Comparison of ENCODE assay signal across 8 cellular contexts in the genomic region with DNA sequence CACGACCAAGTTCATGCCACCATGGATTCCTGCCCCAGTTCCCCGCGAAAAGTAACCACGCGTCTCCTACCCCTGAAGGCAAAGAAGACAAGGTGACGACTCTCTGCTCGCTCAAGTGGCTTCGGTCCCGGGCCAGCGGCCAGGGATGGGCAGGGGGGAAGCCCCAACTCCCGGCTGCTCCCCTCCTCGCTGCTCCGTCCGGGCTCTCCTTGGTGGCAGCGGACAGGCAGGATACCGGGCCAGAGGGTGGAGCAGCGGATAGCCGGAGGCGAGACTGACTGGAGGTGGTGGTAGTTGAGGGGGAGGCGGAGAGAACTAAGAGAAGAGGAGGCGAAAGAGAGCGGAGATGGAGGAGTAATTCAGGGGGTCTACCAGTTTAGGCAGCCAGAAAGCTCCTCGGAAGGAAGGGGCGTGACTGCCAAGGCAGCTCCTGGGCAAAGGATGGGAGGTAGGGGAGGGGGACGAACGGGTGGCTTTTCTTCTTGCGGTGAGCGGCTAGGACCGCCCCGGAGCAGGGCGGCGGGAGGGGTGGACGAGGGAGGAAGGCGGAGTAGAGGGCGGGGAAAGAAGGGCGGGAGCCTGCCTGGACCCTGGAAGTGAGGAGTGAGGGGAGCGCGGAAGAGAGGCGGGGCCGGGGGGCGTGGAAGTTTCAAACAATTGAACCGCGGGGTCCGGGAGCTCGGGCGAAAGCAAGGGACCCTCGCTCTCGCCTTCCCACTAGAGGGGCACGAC. TPM values are rescaled to one million over a fixed set of nuclear protein-coding genes. Genes with fewer than 3 reads are reported as not detected.
DNase-seq lines count a peak whose midpoint lies in the region; ATAC-seq, FAIRE-seq and TF ChIP-seq lines count a peak whose summit lies in the region.

A gene with protein sequence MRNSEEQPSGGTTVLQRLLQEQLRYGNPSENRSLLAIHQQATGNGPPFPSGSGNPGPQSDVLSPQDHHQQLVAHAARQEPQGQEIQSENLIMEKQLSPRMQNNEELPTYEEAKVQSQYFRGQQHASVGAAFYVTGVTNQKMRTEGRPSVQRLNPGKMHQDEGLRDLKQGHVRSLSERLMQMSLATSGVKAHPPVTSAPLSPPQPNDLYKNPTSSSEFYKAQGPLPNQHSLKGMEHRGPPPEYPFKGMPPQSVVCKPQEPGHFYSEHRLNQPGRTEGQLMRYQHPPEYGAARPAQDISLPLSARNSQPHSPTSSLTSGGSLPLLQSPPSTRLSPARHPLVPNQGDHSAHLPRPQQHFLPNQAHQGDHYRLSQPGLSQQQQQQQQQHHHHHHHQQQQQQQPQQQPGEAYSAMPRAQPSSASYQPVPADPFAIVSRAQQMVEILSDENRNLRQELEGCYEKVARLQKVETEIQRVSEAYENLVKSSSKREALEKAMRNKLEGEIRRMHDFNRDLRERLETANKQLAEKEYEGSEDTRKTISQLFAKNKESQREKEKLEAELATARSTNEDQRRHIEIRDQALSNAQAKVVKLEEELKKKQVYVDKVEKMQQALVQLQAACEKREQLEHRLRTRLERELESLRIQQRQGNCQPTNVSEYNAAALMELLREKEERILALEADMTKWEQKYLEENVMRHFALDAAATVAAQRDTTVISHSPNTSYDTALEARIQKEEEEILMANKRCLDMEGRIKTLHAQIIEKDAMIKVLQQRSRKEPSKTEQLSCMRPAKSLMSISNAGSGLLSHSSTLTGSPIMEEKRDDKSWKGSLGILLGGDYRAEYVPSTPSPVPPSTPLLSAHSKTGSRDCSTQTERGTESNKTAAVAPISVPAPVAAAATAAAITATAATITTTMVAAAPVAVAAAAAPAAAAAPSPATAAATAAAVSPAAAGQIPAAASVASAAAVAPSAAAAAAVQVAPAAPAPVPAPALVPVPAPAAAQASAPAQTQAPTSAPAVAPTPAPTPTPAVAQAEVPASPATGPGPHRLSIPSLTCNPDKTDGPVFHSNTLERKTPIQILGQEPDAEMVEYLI (minus strand): TSS at position 450 of the 732 bp plus-strand sequence. CDS start 17,705 bp downstream, outside the sequence.

- peak within 1 kb of the TSS; percentile 28 for H3K9ac ChIP-seq in keratinocyte (ENCODE audit: control insufficient read depth, extremely low read depth, insufficient read depth, low read length)

- peak within 1 kb of the TSS; percentile 67 for H2AFZ ChIP-seq in keratinocyte (ENCODE audit: control insufficient read depth, low read length)

- in situ Hi-C loops in GM13976 (cut with MboI; ENCODE audit: low sequenced_read_pairs, unreplicated experiment): no loop called here

- TF ChIP-seq CTCF in GM13976 (IDR thresholded peaks at IDR 0.05; ENCODE audit: borderline replicate concordance, control extremely low read depth, extremely low read depth, insufficient read depth, missing control alignments): no peak
- TF ChIP-seq CTCF in keratinocyte (optimal IDR thresholded peaks at IDR 0.05 in 1 of 3, IDR thresholded peaks at IDR 0.05 in 1 of 3, conservative IDR thresholded peaks at IDR 0.05 in 1 of 3; ENCODE audit: extremely low read depth in 1 of 3, insufficient read depth in 2 of 3, low read length in 3 of 3): no peak

- H3K4me2 ChIP-seq in keratinocyte (ENCODE audit: control insufficient read depth, extremely low read depth, insufficient read depth, low read depth, low read length): peak within 1 kb of the TSS; percentile 72

- peaks cover 10% of the 10 kb centered on the region for H3K27me3 ChIP-seq in keratinocyte (ENCODE audit: control insufficient read depth, extremely low read depth, insufficient read depth, low read length)

- H3K4me3 ChIP-seq in keratinocyte (ENCODE audit: control insufficient read depth in 2 of 3, extremely low read depth in 1 of 3, insufficient read depth in 2 of 3, low read depth in 1 of 3, low read length in 3 of 3): peak within 1 kb of the TSS; percentile 64 to 68 (median 65)

- H3K4me1 ChIP-seq in keratinocyte (ENCODE audit: control insufficient read depth, extremely low read depth, insufficient read depth, low read length): no peaks in the 10 kb centered on the region

- no peaks in the 10 kb centered on the region for H3K79me2 ChIP-seq in keratinocyte (ENCODE audit: control insufficient read depth, insufficient read depth, low read length)

- H3K9me3 ChIP-seq in keratinocyte (ENCODE audit: control insufficient read depth, low read depth, low read length): no peaks in the 10 kb centered on the region

- H3K9me1 ChIP-seq in keratinocyte (ENCODE audit: control insufficient read depth, extremely low read depth, insufficient read depth, low read length): no peaks in the 10 kb centered on the region

- peak; percentile 74 for ATAC-seq in HG02798 (IDR thresholded peaks at IDR 0.05; ENCODE audit: poor library complexity, unreplicated experiment)

- peak; percentile 64 for DNase-seq in GM13976 (ENCODE audit: low spot score)
- DNase-seq in NCI-H1694 (lab: John Stamatoyannopoulos, UW): peak; percentile 79
- DNase-seq in activated CD4-positive, CD25-positive, alpha-beta regulatory T cell (lab: John Stamatoyannopoulos, UW): peak; percentile 5 to 12 (median 6)
- peak; percentile 41 for DNase-seq in central memory CD4-positive, alpha-beta T cell
- DNase-seq in keratinocyte (ENCODE audit: low read depth, low spot score): no peak
- DNase-seq in stimulated activated CD4-positive, alpha-beta T cell treated with anti-CD3 and anti-CD28 coated beads, Interleukin-12 subunit alpha, Interleukin-12 subunit beta, amount 100 ng/mL, for 4 hours: peak; percentile 48
- DNase-seq in HPDE6-E6E7 (ENCODE audit: extremely low spot score): no peak

- no peaks in the 10 kb centered on the region for H3K36me3 ChIP-seq in keratinocyte (ENCODE audit: control insufficient read depth in 2 of 2, extremely low read depth in 1 of 2, insufficient read depth in 2 of 2, low read length in 2 of 2)

- dilution Hi-C loops in keratinocyte (cut with MboI; ENCODE audit: extremely low pct_ligation_motif_present, low sequenced_read_pairs): no loop called here

- FAIRE-seq in keratinocyte (lab: Jason Lieb, UNC): no peak

- H3K27ac ChIP-seq in keratinocyte (ENCODE audit: control insufficient read depth, insufficient read depth, low read length): no peak within 1 kb of the TSS

- no peaks in the 10 kb centered on the region for H4K20me1 ChIP-seq in keratinocyte (ENCODE audit: control insufficient read depth, extremely low read depth, insufficient read depth, low read length)

RNA-seq across cellular contexts. Expression of the gene that starts here (rescaled TPM):
- polyA plus RNA-seq in keratinocyte: 0.21 to 1.4 TPM (median 0.33 TPM) in 3 replicates
- polyA plus RNA-seq in keratinocyte (2011; ENCODE audit: low read depth): 1.1 TPM
- polyA plus RNA-seq in keratinocyte (2011; cell fraction: cytosol; rRNA removed): 0.41 and 0.47 TPM in 2 replicates
- 1.1 and 1.2 TPM in 2 replicates for polyA plus RNA-seq in keratinocyte (2011; cell fraction: nucleus; rRNA removed)
- 0.25 and 1.4 TPM in 2 replicates for polyA plus RNA-seq in keratinocyte (2012; ENCODE audit: low replicate concordance)
- 0.79 to 2.4 TPM (median 1.1 TPM) in 3 replicates for polyA minus RNA-seq in keratinocyte
- polyA minus RNA-seq in keratinocyte (2011; cell fraction: cytosol; rRNA and poly(A)+ RNA removed): 0.96 TPM
- 1.8 and 4.2 TPM in 2 replicates for polyA minus RNA-seq in keratinocyte (2011; cell fraction: nucleus; rRNA and poly(A)+ RNA removed)

Comparison
In these comparisons a context has a peak if more than half of its experiments do, and no peak if none do; other contexts are left out.
1. DNase-seq: peak in GM13976 (single experiment), NCI-H1694 (single experiment), activated CD4-positive, CD25-positive, alpha-beta regulatory T cell (4 of 4), central memory CD4-positive, alpha-beta T cell (single experiment) and stimulated activated CD4-positive, alpha-beta T cell treated with anti-CD3 and anti-CD28 coated beads, Interleukin-12 subunit alpha, Interleukin-12 subunit beta, amount 100 ng/mL, for 4 hours (single experiment); none in keratinocyte (single experiment) and HPDE6-E6E7 (single experiment).